9 cellular contexts compared by ENCODE assay signal in the genomic region with DNA sequence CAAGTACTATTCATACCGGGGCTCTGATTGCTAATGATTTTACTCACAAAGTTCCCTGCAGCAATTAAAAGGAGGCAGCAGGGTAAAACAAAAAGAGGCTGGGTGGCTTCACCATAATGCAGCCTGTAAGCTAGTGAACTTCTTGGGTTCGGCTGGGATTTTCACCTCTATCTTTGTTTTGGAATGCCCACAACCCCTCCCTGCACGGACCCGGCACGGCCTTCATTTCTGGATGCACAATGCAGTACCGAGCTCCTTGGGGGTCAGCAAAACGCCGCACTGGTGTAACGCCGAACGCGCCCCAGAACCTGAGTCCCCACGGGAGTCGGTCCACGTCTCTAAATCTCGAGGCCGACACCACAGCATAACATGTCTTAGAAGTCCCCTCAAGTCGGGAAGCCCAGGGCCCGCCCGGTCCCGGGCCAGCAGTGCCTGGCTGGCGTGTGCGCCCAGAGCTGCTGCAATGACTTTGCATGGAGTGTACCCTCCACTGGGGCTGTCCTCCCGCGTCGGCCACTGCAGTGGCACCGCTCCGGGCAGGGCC. TPM values are rescaled to one million over a fixed set of nuclear protein-coding genes. Genes with fewer than 3 reads are reported as not detected.
DNase-seq lines count a peak whose midpoint lies in the region; ATAC-seq and TF ChIP-seq lines count a peak whose summit lies in the region.
"Had no signal": no experiment of that assay in that cellular context is flagged by ENCODE, and none has a peak within 500 bp of the region (broad histone marks: within the 10 kb centered on the region; RNA-seq: fewer than 3 reads in every experiment).

No MANE protein-coding gene starts in this region.

- peak overlapping the region; percentile 75 to 77 for H3K4me3 ChIP-seq in foreskin fibroblast (ENCODE audit: low read depth in 1 of 2, low read length in 2 of 2)

- ATAC-seq in HG02763 (IDR thresholded peaks at IDR 0.05; ENCODE audit: unreplicated experiment) = peak; percentile 12
- no peak for ATAC-seq in GM18907 (IDR thresholded peaks at IDR 0.05; ENCODE audit: unreplicated experiment)

- DNase-seq in GM03348 (ENCODE audit: low spot score) (peak; percentile 56), UCSD-AML1 (lab: John Stamatoyannopoulos, UW; ENCODE audit: unreplicated experiment) (peak; percentile 52), foreskin fibroblast (no peak), posterior vena cava (ENCODE audit: low spot score) (peak; percentile 82), NCI-H2081 (lab: John Stamatoyannopoulos, UW) (no peak), mesenteric fat pad (ENCODE audit: low spot score) (no peak)

- intact Hi-C loops in posterior vena cava (cut with DNase I) = no loop called here

- no peak for TF ChIP-seq CTCF in foreskin fibroblast (IDR thresholded peaks at IDR 0.05; ENCODE audit: low read depth, low read length)

RNA-seq across cellular contexts. Expression of a gene that starts 0.8 kb away (rescaled TPM):
- total RNA-seq in posterior vena cava = 10 to 100 TPM; 17.2 to 17.9 TPM
- total RNA-seq in mesenteric fat pad = 20.4 TPM

RNA-seq across cellular contexts. Expression of a gene that starts 15.2 kb away (rescaled TPM):
- total RNA-seq in posterior vena cava (not detected), mesenteric fat pad (not detected)
- total RNA-seq: SK-MEL-5 had no signal

RNA-seq across cellular contexts. Expression of a gene that starts 49.0 kb away (rescaled TPM):
- total RNA-seq in posterior vena cava (10 to 100 TPM; 26.7 to 31.4 TPM), mesenteric fat pad (52.7 TPM)

Comparison
In these comparisons a context has a peak if more than half of its experiments do, and no peak if none do; other contexts are left out.
1. DNase-seq: peak in GM03348 (single experiment), UCSD-AML1 (single experiment) and posterior vena cava (single experiment); none in foreskin fibroblast (0 of 2), NCI-H2081 (0 of 2) and mesenteric fat pad (single experiment).